Comparison of ENCODE assay signal across 11 cellular contexts in the genomic region with DNA sequence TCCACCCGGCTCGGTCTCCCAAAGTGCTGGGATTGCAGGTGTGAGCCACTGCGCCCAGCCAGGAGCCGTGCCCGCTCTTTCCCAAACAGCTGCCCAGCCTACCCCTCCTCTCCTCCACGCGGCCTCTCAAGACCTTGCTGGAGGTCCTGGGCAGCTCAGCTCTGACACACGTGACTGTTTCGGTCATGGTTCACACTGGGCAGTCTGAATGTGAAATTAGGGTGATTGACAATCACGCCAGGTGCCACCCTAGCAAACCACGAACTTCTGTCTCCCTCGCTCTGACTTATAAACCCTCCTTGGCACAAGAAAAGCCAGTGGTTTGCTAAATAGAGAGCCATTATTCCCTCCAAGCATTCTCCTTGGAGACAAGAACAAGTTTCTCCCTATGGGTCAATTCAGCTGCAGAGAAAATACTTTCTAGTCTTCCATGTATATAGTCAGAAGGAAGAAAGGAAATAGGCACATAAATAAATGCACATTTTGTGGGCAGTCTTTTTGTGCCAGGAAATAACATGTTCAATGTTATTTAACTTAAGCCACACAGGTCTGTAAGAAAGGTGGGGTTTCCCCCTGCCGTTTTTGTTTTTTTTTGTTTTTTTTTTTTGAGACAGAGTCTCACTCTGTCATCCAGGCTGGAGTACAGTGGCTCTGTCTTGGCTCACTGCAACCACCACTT.
DNase-seq lines count a peak whose midpoint lies in the region; ATAC-seq and TF ChIP-seq lines count a peak whose summit lies in the region.
"Had no signal": no experiment of that assay in that cellular context is flagged by ENCODE, and none has a peak within 500 bp of the region (broad histone marks: within the 10 kb centered on the region; RNA-seq: fewer than 3 reads in every experiment).

No MANE protein-coding gene starts in this region.

- POLR2A ChIA-PET in Caco-2 (lab: Charles Lee) = no interaction called here

- no peaks in the 10 kb centered on the region for H3K36me3 ChIP-seq in left ventricle myocardium inferior
- no peaks in the 10 kb centered on the region for H3K36me3 ChIP-seq in Caco-2 (ENCODE audit: control insufficient read depth, insufficient read depth, low read length)

- H3K9me3 ChIP-seq in T-helper 17 cell (ENCODE audit: control insufficient read depth, low read length, poor library complexity, severe bottlenecking) (no peaks in the 10 kb centered on the region), left ventricle myocardium inferior (replicated peaks) (no peaks in the 10 kb centered on the region), Caco-2 (no peaks in the 10 kb centered on the region)

- H3K4me3 ChIP-seq in left ventricle myocardium inferior (no peak overlapping the region), skeletal muscle cell (ENCODE audit: low read depth, low read length) (no peak overlapping the region), Caco-2 (ENCODE audit: low read depth, low read length) (no peak overlapping the region)
- H3K4me3 ChIP-seq: GM23338 had no signal

- H3K4me1 Mint-ChIP-seq in T-helper 17 cell (peaks cover 16% of the 10 kb centered on the region), Caco-2 (ENCODE audit: low read depth, unreplicated experiment) (no peaks in the 10 kb centered on the region)

- intact Hi-C loops in left ventricle myocardium inferior (cut with micrococcal nuclease) (no loop called here), Caco-2 (cut with micrococcal nuclease; ENCODE audit: unreplicated experiment) (no loop called here)

- CTCF ChIA-PET in Caco-2 (lab: Charles Lee) = no interaction called here

- no peaks in the 10 kb centered on the region for H3K36me3 Mint-ChIP-seq in T-helper 17 cell (ENCODE audit: low read depth)
- no peaks in the 10 kb centered on the region for H3K36me3 Mint-ChIP-seq in Caco-2 (ENCODE audit: insufficient read depth, unreplicated experiment)

- H3K27ac ChIP-seq in left ventricle myocardium inferior (replicated peaks) = peak overlapping the region; percentile 94

- ATAC-seq in T-helper 17 cell (peak; percentile 70), HG02970 (IDR thresholded peaks at IDR 0.05; ENCODE audit: low FRiP score, unreplicated experiment) (no peak), GM19463 (IDR thresholded peaks at IDR 0.05; ENCODE audit: unreplicated experiment) (no peak)
- ATAC-seq: GM23338 had no signal

- no TSS peak for BruUV-seq in Caco-2 (replicated peaks; lab: Mats Ljungman, UMichigan)

- no peaks in the 10 kb centered on the region for H3K9me3 Mint-ChIP-seq in Caco-2 (ENCODE audit: unreplicated experiment)
- H3K9me3 Mint-ChIP-seq: GM23338 had no signal

- H3K27ac Mint-ChIP-seq in T-helper 17 cell = peak overlapping the region; percentile 94
- H3K27ac Mint-ChIP-seq in Caco-2 (ENCODE audit: unreplicated experiment) = no peak overlapping the region
- H3K27ac Mint-ChIP-seq: GM23338 had no signal

- H3K4me3 Mint-ChIP-seq in T-helper 17 cell (peak overlapping the region; percentile 77), Caco-2 (ENCODE audit: unreplicated experiment) (no peak overlapping the region)
- H3K4me3 Mint-ChIP-seq: GM23338 had no signal

- TF ChIP-seq CTCF in left ventricle myocardium inferior (IDR thresholded peaks at IDR 0.05; ENCODE audit: borderline replicate concordance) (no peak), Caco-2 (IDR thresholded peaks at IDR 0.05; ENCODE audit: insufficient read depth in 1 of 2, low read depth in 1 of 2, low read length in 1 of 2, severe bottlenecking in 1 of 2, unreplicated experiment in 1 of 2) (no peak)

- H3K4me1 ChIP-seq in left ventricle myocardium inferior (peaks cover 83% of the 10 kb centered on the region), Caco-2 (no peaks in the 10 kb centered on the region)

- DNase-seq in GM03348 (ENCODE audit: low spot score) (peak; percentile 1), T-helper 17 cell (no peak), left ventricle myocardium inferior (no peak), skeletal muscle cell (ENCODE audit: low read depth) (peak; percentile 20), Caco-2 (no peak), NCI-H510A treated with DMSO at 0.1 percent for 48 hours (lab: John Stamatoyannopoulos, UW) (no peak)
- DNase-seq: activated CD4-positive, CD25-positive, alpha-beta regulatory T cell treated with anti-CD3 and anti-CD28 coated beads, Interleukin-2, amount 50 U/mL, for 72 hours; anterior cingulate cortex had no signal

- peaks cover 32% of the 10 kb centered on the region for H3K27me3 Mint-ChIP-seq in T-helper 17 cell
- H3K27me3 Mint-ChIP-seq in Caco-2 (ENCODE audit: insufficient read depth, unreplicated experiment) = peaks cover 3% of the 10 kb centered on the region

- no peaks in the 10 kb centered on the region for H3K27me3 ChIP-seq in left ventricle myocardium inferior (ENCODE audit: low read depth)
- no peaks in the 10 kb centered on the region for H3K27me3 ChIP-seq in Caco-2 (replicated peaks; ENCODE audit: control insufficient read depth, insufficient read depth, low read length)

Comparison
In these comparisons a context has a peak if more than half of its experiments do, and no peak if none do; other contexts are left out.
1. DNase-seq: peak in GM03348 (single experiment) and skeletal muscle cell (single experiment); none in T-helper 17 cell (0 of 3), left ventricle myocardium inferior (single experiment), Caco-2 (0 of 2) and NCI-H510A treated with DMSO at 0.1 percent for 48 hours (single experiment).